18 cellular contexts compared by ENCODE assay signal in genomic region chr5:175659546-175660248, GRCh38. TPM values are rescaled to one million over a fixed set of nuclear protein-coding genes. Genes with fewer than 3 reads are reported as not detected.
DNase-seq lines count a peak whose midpoint lies in the region; ATAC-seq, FAIRE-seq and TF ChIP-seq lines count a peak whose summit lies in the region.
"Had no signal": no experiment of that assay in that cellular context is flagged by ENCODE, and none has a peak within 500 bp of the region (broad histone marks: within the 10 kb centered on the region; RNA-seq: fewer than 3 reads in every experiment).

No MANE protein-coding gene starts in this region.

- no peak for ATAC-seq in activated CD8-positive, alpha-beta T cell treated with anti-CD3 and anti-CD28 coated beads for 36 hours
- no peak for ATAC-seq in lower lobe of right lung
- no peak for ATAC-seq in HG02885 (IDR thresholded peaks at IDR 0.05; ENCODE audit: poor library complexity, unreplicated experiment)
- ATAC-seq in HG03139 (IDR thresholded peaks at IDR 0.05; ENCODE audit: unreplicated experiment), result no peak
- ATAC-seq: pancreas had no signal

- no peak for FAIRE-seq in GM19239 (lab: Jason Lieb, UNC)
- FAIRE-seq: frontal cortex, pancreas had no signal

- peaks cover 30% of the 10 kb centered on the region for H3K36me3 Mint-ChIP-seq in activated CD8-positive, alpha-beta T cell treated with anti-CD3 and anti-CD28 coated beads for 36 hours (ENCODE audit: low read depth)

- intact Hi-C loops in activated CD8-positive, alpha-beta T cell treated with anti-CD3 and anti-CD28 coated beads for 36 hours (cut with micrococcal nuclease), result loop anchor here (2.0 to 5.0 kb wide), 2 partner anchors 38 to 125 kb away; no protein-coding TSS in a partner anchor
- intact Hi-C loops in lower lobe of right lung (cut with DNase I), result no loop called here

- H3K27me3 Mint-ChIP-seq in activated CD8-positive, alpha-beta T cell treated with anti-CD3 and anti-CD28 coated beads for 36 hours, result no peaks in the 10 kb centered on the region

- POLR2A ChIA-PET in activated CD8-positive, alpha-beta T cell treated with anti-CD3 and anti-CD28 coated beads for 36 hours (lab: Charles Lee), result interaction anchor here (0.6 to 1.8 kb wide), 4 partner anchors 12 to 168 kb away, joined by 3 to 6 read pairs (median 4); no protein-coding TSS in a partner anchor

- peak overlapping the region; percentile 84 for H3K4me3 Mint-ChIP-seq in activated CD8-positive, alpha-beta T cell treated with anti-CD3 and anti-CD28 coated beads for 36 hours

- H3K4me1 ChIP-seq in lower lobe of right lung, result peaks cover 11% of the 10 kb centered on the region
- H3K4me1 ChIP-seq: pancreas had no signal

- H3K27ac ChIP-seq in lower lobe of right lung, result peak overlapping the region; percentile 8
- H3K27ac ChIP-seq: KMS-11, pancreas, tibial nerve had no signal

- H3K9me3 Mint-ChIP-seq in activated CD8-positive, alpha-beta T cell treated with anti-CD3 and anti-CD28 coated beads for 36 hours, result peaks cover 5% of the 10 kb centered on the region
- H3K9me3 Mint-ChIP-seq: central memory CD8-positive, alpha-beta T cell had no signal

- CTCF ChIA-PET in activated CD8-positive, alpha-beta T cell treated with anti-CD3 and anti-CD28 coated beads for 36 hours (lab: Charles Lee), result interaction anchor here (0.7 to 12.4 kb wide), 6 partner anchors 25 to 138 kb away, joined by 3 to 105 read pairs (median 4); no protein-coding TSS in a partner anchor

- peak overlapping the region; percentile 57 for H3K4me3 ChIP-seq in lower lobe of right lung

- peaks cover 58% of the 10 kb centered on the region for H3K27me3 ChIP-seq in lower lobe of right lung (ENCODE audit: low read depth)
- H3K27me3 ChIP-seq: pancreas had no signal

- peak; percentile 33 for DNase-seq in stimulated activated CD4-positive, alpha-beta T cell treated with anti-CD3 and anti-CD28 coated beads, Interleukin-15, amount 100 ng/mL, for 24 hours
- no peak for DNase-seq in stimulated activated CD4-positive, alpha-beta T cell treated with anti-CD3 and anti-CD28 coated beads, Interleukin-4, amount 100 ng/mL, for 4 hours
- no peak for DNase-seq in activated CD8-positive, alpha-beta T cell treated with anti-CD3 and anti-CD28 coated beads for 36 hours
- DNase-seq in lower lobe of right lung (no peak), superior temporal gyrus (ENCODE audit: extremely low spot score) (peak; percentile 20), GM19239 (ENCODE audit: insufficient read length, low spot score) (no peak)
- DNase-seq: activated naive CD4-positive, alpha-beta T cell; HCEC 1CT; mesenchymal stem cell; NCI-H1694; NCI-H510A; pancreas had no signal

- no peak overlapping the region for H3K27ac Mint-ChIP-seq in activated CD8-positive, alpha-beta T cell treated with anti-CD3 and anti-CD28 coated beads for 36 hours

- H3K4me1 Mint-ChIP-seq in activated CD8-positive, alpha-beta T cell treated with anti-CD3 and anti-CD28 coated beads for 36 hours (ENCODE audit: low read depth), result peaks cover 64% of the 10 kb centered on the region

- H3K36me3 ChIP-seq in lower lobe of right lung, result no peaks in the 10 kb centered on the region
- H3K36me3 ChIP-seq: pancreas, tibial nerve had no signal

- TF ChIP-seq CTCF in activated CD8-positive, alpha-beta T cell treated with anti-CD3 and anti-CD28 coated beads for 36 hours (IDR thresholded peaks at IDR 0.05), result no peak
- no peak for TF ChIP-seq CTCF in lower lobe of right lung (IDR thresholded peaks at IDR 0.05)

- H3K9me3 ChIP-seq in lower lobe of right lung, result no peaks in the 10 kb centered on the region
- H3K9me3 ChIP-seq: pancreas, tibial nerve had no signal

RNA-seq across cellular contexts. Expression of gene HRH2, which starts 1.8 kb away (rescaled TPM):
- total RNA-seq in activated CD8-positive, alpha-beta T cell treated with anti-CD3 and anti-CD28 coated beads for 36 hours, result 10 to 100 TPM; 23.2 to 24.5 TPM
- total RNA-seq in lower lobe of right lung, result 9.6 TPM

Comparison
In these comparisons a context has a peak if more than half of its experiments do, and no peak if none do; other contexts are left out.
1. DNase-seq: peak in stimulated activated CD4-positive, alpha-beta T cell treated with anti-CD3 and anti-CD28 coated beads, Interleukin-15, amount 100 ng/mL, for 24 hours (single experiment) and superior temporal gyrus (single experiment); none in stimulated activated CD4-positive, alpha-beta T cell treated with anti-CD3 and anti-CD28 coated beads, Interleukin-4, amount 100 ng/mL, for 4 hours (0 of 2), activated CD8-positive, alpha-beta T cell treated with anti-CD3 and anti-CD28 coated beads for 36 hours (single experiment), lower lobe of right lung (single experiment) and GM19239 (single experiment).